ENCODE assay signal across 1 cellular context in the genomic region with DNA sequence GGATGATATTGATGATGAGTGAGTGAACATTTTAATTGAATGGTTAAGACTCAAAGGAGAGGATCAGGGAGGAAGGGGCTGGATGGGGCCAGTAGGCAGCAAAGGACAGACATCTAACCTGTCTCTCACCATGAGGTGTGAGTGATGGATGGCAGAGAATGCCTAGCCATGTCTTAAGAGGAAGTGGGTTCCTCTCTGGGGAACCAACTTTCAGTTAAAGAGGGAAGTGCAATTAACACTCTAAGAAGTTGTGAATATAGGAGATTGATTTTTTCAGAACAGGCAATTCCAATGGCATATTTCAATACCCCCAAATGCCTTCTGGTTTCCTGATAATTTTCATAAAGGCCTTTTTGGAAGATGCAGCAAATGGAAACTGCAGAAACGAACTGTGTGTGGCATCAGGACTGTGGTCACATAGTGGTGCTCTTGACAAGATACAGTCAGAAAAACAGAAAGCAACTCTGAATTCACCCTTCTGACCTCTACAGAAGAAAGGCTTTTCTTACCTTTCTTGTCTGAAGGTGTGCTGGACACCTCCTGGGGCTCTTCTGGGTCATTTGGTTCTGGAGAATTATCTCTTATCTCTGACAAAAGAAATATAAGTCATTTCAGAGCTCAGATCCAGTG.
TF ChIP-seq lines count a peak whose summit lies in the region.

No MANE protein-coding gene starts in this region.

TF ChIP-seq in GM23338, 12 proteins besides CTCF, POLR2A, EP300 and RAD21 (continued from another document):
- TF ChIP-seq, protein P1, sequence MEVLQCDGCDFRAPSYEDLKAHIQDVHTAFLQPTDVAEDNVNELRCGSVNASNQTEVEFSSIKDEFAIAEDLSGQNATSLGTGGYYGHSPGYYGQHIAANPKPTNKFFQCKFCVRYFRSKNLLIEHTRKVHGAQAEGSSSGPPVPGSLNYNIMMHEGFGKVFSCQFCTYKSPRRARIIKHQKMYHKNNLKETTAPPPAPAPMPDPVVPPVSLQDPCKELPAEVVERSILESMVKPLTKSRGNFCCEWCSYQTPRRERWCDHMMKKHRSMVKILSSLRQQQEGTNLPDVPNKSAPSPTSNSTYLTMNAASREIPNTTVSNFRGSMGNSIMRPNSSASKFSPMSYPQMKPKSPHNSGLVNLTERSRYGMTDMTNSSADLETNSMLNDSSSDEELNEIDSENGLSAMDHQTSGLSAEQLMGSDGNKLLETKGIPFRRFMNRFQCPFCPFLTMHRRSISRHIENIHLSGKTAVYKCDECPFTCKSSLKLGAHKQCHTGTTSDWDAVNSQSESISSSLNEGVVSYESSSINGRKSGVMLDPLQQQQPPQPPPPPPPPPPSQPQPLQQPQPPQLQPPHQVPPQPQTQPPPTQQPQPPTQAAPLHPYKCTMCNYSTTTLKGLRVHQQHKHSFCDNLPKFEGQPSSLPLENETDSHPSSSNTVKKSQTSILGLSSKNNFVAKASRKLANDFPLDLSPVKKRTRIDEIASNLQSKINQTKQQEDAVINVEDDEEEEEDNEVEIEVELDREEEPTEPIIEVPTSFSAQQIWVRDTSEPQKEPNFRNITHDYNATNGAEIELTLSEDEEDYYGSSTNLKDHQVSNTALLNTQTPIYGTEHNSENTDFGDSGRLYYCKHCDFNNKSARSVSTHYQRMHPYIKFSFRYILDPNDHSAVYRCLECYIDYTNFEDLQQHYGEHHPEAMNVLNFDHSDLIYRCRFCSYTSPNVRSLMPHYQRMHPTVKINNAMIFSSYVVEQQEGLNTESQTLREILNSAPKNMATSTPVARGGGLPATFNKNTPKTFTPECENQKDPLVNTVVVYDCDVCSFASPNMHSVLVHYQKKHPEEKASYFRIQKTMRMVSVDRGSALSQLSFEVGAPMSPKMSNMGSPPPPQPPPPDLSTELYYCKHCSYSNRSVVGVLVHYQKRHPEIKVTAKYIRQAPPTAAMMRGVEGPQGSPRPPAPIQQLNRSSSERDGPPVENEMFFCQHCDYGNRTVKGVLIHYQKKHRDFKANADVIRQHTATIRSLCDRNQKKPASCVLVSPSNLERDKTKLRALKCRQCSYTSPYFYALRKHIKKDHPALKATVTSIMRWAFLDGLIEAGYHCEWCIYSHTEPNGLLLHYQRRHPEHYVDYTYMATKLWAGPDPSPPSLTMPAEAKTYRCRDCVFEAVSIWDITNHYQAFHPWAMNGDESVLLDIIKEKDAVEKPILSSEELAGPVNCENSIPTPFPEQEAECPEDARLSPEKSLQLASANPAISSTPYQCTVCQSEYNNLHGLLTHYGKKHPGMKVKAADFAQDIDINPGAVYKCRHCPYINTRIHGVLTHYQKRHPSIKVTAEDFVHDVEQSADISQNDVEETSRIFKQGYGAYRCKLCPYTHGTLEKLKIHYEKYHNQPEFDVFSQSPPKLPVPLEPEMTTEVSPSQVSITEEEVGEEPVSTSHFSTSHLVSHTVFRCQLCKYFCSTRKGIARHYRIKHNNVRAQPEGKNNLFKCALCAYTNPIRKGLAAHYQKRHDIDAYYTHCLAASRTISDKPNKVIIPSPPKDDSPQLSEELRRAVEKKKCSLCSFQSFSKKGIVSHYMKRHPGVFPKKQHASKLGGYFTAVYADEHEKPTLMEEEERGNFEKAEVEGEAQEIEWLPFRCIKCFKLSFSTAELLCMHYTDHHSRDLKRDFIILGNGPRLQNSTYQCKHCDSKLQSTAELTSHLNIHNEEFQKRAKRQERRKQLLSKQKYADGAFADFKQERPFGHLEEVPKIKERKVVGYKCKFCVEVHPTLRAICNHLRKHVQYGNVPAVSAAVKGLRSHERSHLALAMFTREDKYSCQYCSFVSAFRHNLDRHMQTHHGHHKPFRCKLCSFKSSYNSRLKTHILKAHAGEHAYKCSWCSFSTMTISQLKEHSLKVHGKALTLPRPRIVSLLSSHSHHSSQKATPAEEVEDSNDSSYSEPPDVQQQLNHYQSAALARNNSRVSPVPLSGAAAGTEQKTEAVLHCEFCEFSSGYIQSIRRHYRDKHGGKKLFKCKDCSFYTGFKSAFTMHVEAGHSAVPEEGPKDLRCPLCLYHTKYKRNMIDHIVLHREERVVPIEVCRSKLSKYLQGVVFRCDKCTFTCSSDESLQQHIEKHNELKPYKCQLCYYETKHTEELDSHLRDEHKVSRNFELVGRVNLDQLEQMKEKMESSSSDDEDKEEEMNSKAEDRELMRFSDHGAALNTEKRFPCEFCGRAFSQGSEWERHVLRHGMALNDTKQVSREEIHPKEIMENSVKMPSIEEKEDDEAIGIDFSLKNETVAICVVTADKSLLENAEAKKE (CRISPR knock-in tag; IDR thresholded peaks at IDR 0.05) = no peak
- TF ChIP-seq JUNB (IDR thresholded peaks at IDR 0.05; ENCODE audit: unreplicated experiment) (no peak), EZH2phosphoT487 (IDR thresholded peaks at IDR 0.05; ENCODE audit: unreplicated experiment) (no peak), ZNF114 (CRISPR knock-in tag; IDR thresholded peaks at IDR 0.05) (no peak), CREB1 (CRISPR knock-in tag; IDR thresholded peaks at IDR 0.05; ENCODE audit: low read depth) (no peak), NANOG (IDR thresholded peaks at IDR 0.05; ENCODE audit: borderline replicate concordance) (no peak), POLR2AphosphoS5 (IDR thresholded peaks at IDR 0.05; ENCODE audit: low read depth) (no peak)
- TF ChIP-seq, protein P2, sequence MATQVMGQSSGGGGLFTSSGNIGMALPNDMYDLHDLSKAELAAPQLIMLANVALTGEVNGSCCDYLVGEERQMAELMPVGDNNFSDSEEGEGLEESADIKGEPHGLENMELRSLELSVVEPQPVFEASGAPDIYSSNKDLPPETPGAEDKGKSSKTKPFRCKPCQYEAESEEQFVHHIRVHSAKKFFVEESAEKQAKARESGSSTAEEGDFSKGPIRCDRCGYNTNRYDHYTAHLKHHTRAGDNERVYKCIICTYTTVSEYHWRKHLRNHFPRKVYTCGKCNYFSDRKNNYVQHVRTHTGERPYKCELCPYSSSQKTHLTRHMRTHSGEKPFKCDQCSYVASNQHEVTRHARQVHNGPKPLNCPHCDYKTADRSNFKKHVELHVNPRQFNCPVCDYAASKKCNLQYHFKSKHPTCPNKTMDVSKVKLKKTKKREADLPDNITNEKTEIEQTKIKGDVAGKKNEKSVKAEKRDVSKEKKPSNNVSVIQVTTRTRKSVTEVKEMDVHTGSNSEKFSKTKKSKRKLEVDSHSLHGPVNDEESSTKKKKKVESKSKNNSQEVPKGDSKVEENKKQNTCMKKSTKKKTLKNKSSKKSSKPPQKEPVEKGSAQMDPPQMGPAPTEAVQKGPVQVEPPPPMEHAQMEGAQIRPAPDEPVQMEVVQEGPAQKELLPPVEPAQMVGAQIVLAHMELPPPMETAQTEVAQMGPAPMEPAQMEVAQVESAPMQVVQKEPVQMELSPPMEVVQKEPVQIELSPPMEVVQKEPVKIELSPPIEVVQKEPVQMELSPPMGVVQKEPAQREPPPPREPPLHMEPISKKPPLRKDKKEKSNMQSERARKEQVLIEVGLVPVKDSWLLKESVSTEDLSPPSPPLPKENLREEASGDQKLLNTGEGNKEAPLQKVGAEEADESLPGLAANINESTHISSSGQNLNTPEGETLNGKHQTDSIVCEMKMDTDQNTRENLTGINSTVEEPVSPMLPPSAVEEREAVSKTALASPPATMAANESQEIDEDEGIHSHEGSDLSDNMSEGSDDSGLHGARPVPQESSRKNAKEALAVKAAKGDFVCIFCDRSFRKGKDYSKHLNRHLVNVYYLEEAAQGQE (IDR thresholded peaks at IDR 0.05; ENCODE audit: unreplicated experiment) = no peak
- TF ChIP-seq, protein P3, sequence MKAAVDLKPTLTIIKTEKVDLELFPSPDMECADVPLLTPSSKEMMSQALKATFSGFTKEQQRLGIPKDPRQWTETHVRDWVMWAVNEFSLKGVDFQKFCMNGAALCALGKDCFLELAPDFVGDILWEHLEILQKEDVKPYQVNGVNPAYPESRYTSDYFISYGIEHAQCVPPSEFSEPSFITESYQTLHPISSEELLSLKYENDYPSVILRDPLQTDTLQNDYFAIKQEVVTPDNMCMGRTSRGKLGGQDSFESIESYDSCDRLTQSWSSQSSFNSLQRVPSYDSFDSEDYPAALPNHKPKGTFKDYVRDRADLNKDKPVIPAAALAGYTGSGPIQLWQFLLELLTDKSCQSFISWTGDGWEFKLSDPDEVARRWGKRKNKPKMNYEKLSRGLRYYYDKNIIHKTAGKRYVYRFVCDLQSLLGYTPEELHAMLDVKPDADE (IDR thresholded peaks at IDR 0.05) = no peak
